ENCODE assay signal across 8 cellular contexts in genomic region chrX:13658602-13659001, GRCh38.
A peak's percentile ranks its signal among the peaks of the same experiment; 100 is the strongest.
DNase-seq lines count a peak whose midpoint lies in the region; ATAC-seq and TF ChIP-seq lines count a peak whose summit lies in the region.

No MANE protein-coding gene starts in this region.

- ATAC-seq in stimulated activated memory B cell treated with anti-CD40 and anti-IgM and Interleukin-4, amounts not matched to agents 10 μg/mL and 1 μg/mL and 100 μg/mL, for 72 hours, result no peak
- no peak for ATAC-seq in GM19035 (IDR thresholded peaks at IDR 0.05; ENCODE audit: unreplicated experiment)

- H3K27ac Mint-ChIP-seq in stimulated activated memory B cell treated with anti-CD40 and anti-IgM and Interleukin-4, amounts not matched to agents 10 μg/mL and 1 μg/mL and 100 μg/mL, for 72 hours, result peak overlapping the region; percentile 22

- DNase-seq in ACHN, result peak; percentile 44
- DNase-seq in GM12864 (ENCODE audit: low read depth), result peak; percentile 26
- peak; percentile 30 for DNase-seq in NCI-H2227 treated with DMSO at 0.1 percent for 48 hours (lab: John Stamatoyannopoulos, UW)
- DNase-seq in astrocyte of the spinal cord (ENCODE audit: low read depth, low spot score), result peak; percentile 74
- DNase-seq in iPS-NIHi11 (ENCODE audit: low spot score), result peak; percentile 7
- no peak for DNase-seq in NK-92 treated with Interleukin-12 subunit alpha and Interleukin-12 subunit beta, amount 100 ng/mL, for 24 hours (lab: John Stamatoyannopoulos, UW)

- H3K36me3 Mint-ChIP-seq in stimulated activated memory B cell treated with anti-CD40 and anti-IgM and Interleukin-4, amounts not matched to agents 10 μg/mL and 1 μg/mL and 100 μg/mL, for 72 hours, result peaks cover 6% of the 10 kb centered on the region

- H3K4me1 Mint-ChIP-seq in stimulated activated memory B cell treated with anti-CD40 and anti-IgM and Interleukin-4, amounts not matched to agents 10 μg/mL and 1 μg/mL and 100 μg/mL, for 72 hours, result peaks cover 7% of the 10 kb centered on the region

- no peak overlapping the region for H3K4me3 Mint-ChIP-seq in stimulated activated memory B cell treated with anti-CD40 and anti-IgM and Interleukin-4, amounts not matched to agents 10 μg/mL and 1 μg/mL and 100 μg/mL, for 72 hours

- in situ Hi-C loops in ACHN (cut with HindIII; ENCODE audit: low pct_ligation_motif_present, low pct_unique_long_range_greater_than_20kb, low sequenced_read_pairs), result no loop called here
- in situ Hi-C loops in astrocyte of the spinal cord (cut with HindIII; ENCODE audit: low sequenced_read_pairs), result no loop called here

- TF ChIP-seq CTCF in GM12864 (IDR thresholded peaks at IDR 0.05; ENCODE audit: low read depth, low read length, missing control alignments) (peak; percentile 38), astrocyte of the spinal cord (IDR thresholded peaks at IDR 0.05; ENCODE audit: low read depth, low read length) (peak; percentile 68)

- H3K9me3 Mint-ChIP-seq in stimulated activated memory B cell treated with anti-CD40 and anti-IgM and Interleukin-4, amounts not matched to agents 10 μg/mL and 1 μg/mL and 100 μg/mL, for 72 hours, result no peaks in the 10 kb centered on the region

- H3K27me3 Mint-ChIP-seq in stimulated activated memory B cell treated with anti-CD40 and anti-IgM and Interleukin-4, amounts not matched to agents 10 μg/mL and 1 μg/mL and 100 μg/mL, for 72 hours, result no peaks in the 10 kb centered on the region

- no peak overlapping the region for H3K4me3 ChIP-seq in GM12864 (ENCODE audit: low read depth, low read length)
- no peak overlapping the region for H3K4me3 ChIP-seq in astrocyte of the spinal cord (ENCODE audit: low read depth, low read length)
